In the genomic region with DNA sequence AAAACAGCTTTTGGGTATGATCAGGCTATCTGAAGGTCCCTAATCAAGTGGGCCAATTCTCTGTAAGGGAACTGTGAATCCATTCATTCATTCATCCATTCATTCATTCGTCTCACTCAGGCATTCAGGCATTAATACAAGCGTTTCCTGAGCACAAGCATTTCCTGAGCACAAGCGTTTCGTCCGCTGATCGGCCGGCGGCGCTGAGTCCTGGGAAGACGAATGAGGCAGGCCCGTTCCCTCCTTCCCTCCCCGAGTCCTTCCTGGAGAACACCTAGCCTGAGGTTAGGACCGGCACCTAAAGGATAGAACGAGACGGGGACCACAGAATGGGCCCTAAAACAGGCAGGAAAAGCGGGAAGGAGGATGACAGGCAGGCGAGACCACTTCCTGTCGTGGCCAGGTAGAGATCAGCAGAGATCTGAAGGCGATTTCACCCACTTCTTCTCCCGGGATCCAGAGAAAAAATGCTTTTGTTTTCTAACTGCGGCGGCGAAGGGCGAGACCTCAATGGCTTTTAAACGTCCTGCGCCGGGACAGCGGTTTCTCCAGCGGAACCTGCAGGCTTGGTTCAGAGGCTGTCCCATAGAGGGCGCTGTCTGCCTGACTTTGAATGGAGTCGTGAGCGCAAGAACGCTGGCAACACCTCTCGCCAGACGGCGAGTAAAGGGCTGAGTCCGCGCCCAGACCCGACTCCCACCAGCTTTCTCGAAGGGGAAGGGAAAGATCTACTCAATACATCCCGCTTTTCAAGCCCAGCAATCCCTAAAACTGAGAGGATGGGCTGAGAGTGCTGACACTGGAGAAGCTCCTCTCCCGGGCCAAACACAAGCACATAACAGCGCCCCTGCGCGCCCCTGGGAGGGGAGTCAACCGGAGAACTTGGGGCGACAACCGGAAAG, we compare ENCODE assay signal across 8 cellular contexts. TPM values are rescaled to one million over a fixed set of nuclear protein-coding genes. Genes with fewer than 3 reads are reported as not detected.
DNase-seq lines count a peak whose midpoint lies in the region; ATAC-seq and TF ChIP-seq lines count a peak whose summit lies in the region.

No MANE protein-coding gene starts in this region.

- H3K36me3 ChIP-seq in neural cell (ENCODE audit: insufficient read depth, low read length) = no peaks in the 10 kb centered on the region

- peaks cover 74% of the 10 kb centered on the region for H3K27me3 Mint-ChIP-seq in activated T-cell treated with anti-CD3 and anti-CD28 coated beads, Interleukin-2, amount 50 U/mL, for 72 hours (ENCODE audit: low read depth)

- no peaks in the 10 kb centered on the region for H3F3A ChIP-seq in neural cell (ENCODE audit: insufficient read depth, low read length, poor library complexity, severe bottlenecking)

- H3K79me2 ChIP-seq in neural cell (replicated peaks; ENCODE audit: insufficient read depth, low read length) = no peaks in the 10 kb centered on the region

- peak; percentile 93 for TF ChIP-seq RAD21 in neural cell (conservative IDR thresholded peaks at IDR 0.05)

- H3K9me3 ChIP-seq in neural cell (ENCODE audit: low read length) = no peaks in the 10 kb centered on the region

- no peak for TF ChIP-seq EP300 in neural cell (conservative IDR thresholded peaks at IDR 0.05; ENCODE audit: poor library complexity, severe bottlenecking)

- no peak overlapping the region for H2AFZ ChIP-seq in neural cell (ENCODE audit: low read depth, low read length)

- peak overlapping the region; percentile 31 for H3K4me2 ChIP-seq in neural cell (ENCODE audit: low read length)

- no peaks in the 10 kb centered on the region for H3K9me2 ChIP-seq in neural cell (ENCODE audit: insufficient read depth, low read length)

- peak overlapping the region; percentile 78 to 81 for H3K4me3 Mint-ChIP-seq in activated T-cell treated with anti-CD3 and anti-CD28 coated beads, Interleukin-2, amount 50 U/mL, for 72 hours

- peak; percentile 51 for ATAC-seq in HG03442 (IDR thresholded peaks at IDR 0.05; ENCODE audit: unreplicated experiment)
- ATAC-seq in activated T-cell treated with anti-CD3 and anti-CD28 coated beads, Interleukin-2, amount 50 U/mL, for 72 hours (replicated peaks in 1 of 2) = peak; percentile 61 to 64
- no peak for ATAC-seq in HG02840 (IDR thresholded peaks at IDR 0.05; ENCODE audit: low FRiP score, unreplicated experiment)

- H3K36me3 Mint-ChIP-seq in activated T-cell treated with anti-CD3 and anti-CD28 coated beads, Interleukin-2, amount 50 U/mL, for 72 hours (ENCODE audit: insufficient read depth in 2 of 2) = peaks cover 0 to 2% of the 10 kb centered on the region in 2 donors

- peak; percentile 93 for TF ChIP-seq CTCF in GM12864 (IDR thresholded peaks at IDR 0.05; ENCODE audit: low read depth, low read length, missing control alignments)
- peak; percentile 91 for TF ChIP-seq CTCF in fibroblast of the aortic adventitia (IDR thresholded peaks at IDR 0.05; ENCODE audit: insufficient read depth, low read length)
- peak; percentile 97 for TF ChIP-seq CTCF in neural cell (IDR thresholded peaks at IDR 0.05; ENCODE audit: poor library complexity, severe bottlenecking)

- H3K27me3 ChIP-seq in neural cell (ENCODE audit: insufficient read depth, low read depth, low read length) = peaks cover 100% of the 10 kb centered on the region

- H3K9ac ChIP-seq in neural cell (ENCODE audit: low read length) = peak overlapping the region; percentile 14

- H3K4me1 Mint-ChIP-seq in activated T-cell treated with anti-CD3 and anti-CD28 coated beads, Interleukin-2, amount 50 U/mL, for 72 hours (ENCODE audit: low read depth) = peaks cover 32% of the 10 kb centered on the region

- no peaks in the 10 kb centered on the region for H3K9me3 Mint-ChIP-seq in activated T-cell treated with anti-CD3 and anti-CD28 coated beads, Interleukin-2, amount 50 U/mL, for 72 hours

- H4K20me1 ChIP-seq in neural cell (ENCODE audit: insufficient read depth) = no peaks in the 10 kb centered on the region

- DNase-seq in GM12864 (ENCODE audit: low read depth) = peak; percentile 80
- peak; percentile 96 for DNase-seq in OCI-M1 (lab: John Stamatoyannopoulos, UW)
- peak; percentile 89 to 90 for DNase-seq in activated T-cell treated with anti-CD3 and anti-CD28 coated beads, Interleukin-2, amount 50 U/mL, for 72 hours
- DNase-seq in fibroblast of the aortic adventitia (ENCODE audit: low read depth) = peak; percentile 87
- peak; percentile 63 to 89 (median 76) for DNase-seq in stimulated activated naive CD4-positive, alpha-beta T cell (lab: John Stamatoyannopoulos, UW)

- H3K4me3 ChIP-seq in GM12864 (ENCODE audit: low read depth, low read length) (peak overlapping the region; percentile 45), fibroblast of the aortic adventitia (ENCODE audit: low read depth, low read length) (peak overlapping the region; percentile 50), neural cell (ENCODE audit: low read length) (peak overlapping the region; percentile 64)

- no peak overlapping the region for H3K27ac ChIP-seq in neural cell (ENCODE audit: low read length)

- H3K27ac Mint-ChIP-seq in activated T-cell treated with anti-CD3 and anti-CD28 coated beads, Interleukin-2, amount 50 U/mL, for 72 hours = peak overlapping the region; percentile 74

TF ChIP-seq in neural cell, 6 proteins besides CTCF, POLR2A, EP300 and RAD21:
- TF ChIP-seq MXI1 (conservative IDR thresholded peaks at IDR 0.05; ENCODE audit: poor library complexity, severe bottlenecking) (no peak), SMC3 (conservative IDR thresholded peaks at IDR 0.05; ENCODE audit: poor library complexity) (peak; percentile 91), POLR2AphosphoS5 (IDR thresholded peaks at IDR 0.05) (peak; percentile 15)
TF ChIP-seq in neural cell: peak in this region for 2.

RNA-seq across cellular contexts. Expression of a gene that starts 2.9 kb away (rescaled TPM):
- 1 to 10 TPM; 1.2 to 2.0 TPM for total RNA-seq in activated T-cell treated with anti-CD3 and anti-CD28 coated beads, Interleukin-2, amount 50 U/mL, for 72 hours
- not detected in 2 replicates for total RNA-seq in fibroblast of the aortic adventitia (ENCODE audit: low replicate concordance)
- not detected in 2 replicates for polyA plus RNA-seq in neural cell
- not detected in 2 replicates for polyA minus RNA-seq in neural cell

RNA-seq across cellular contexts. Expression of a gene that starts 15.1 kb away (rescaled TPM):
- total RNA-seq in activated T-cell treated with anti-CD3 and anti-CD28 coated beads, Interleukin-2, amount 50 U/mL, for 72 hours = 1 to 10 TPM in 1 of 2 donors, under 1 TPM in 1; 0.58 to 1.1 TPM
- total RNA-seq in fibroblast of the aortic adventitia (ENCODE audit: low replicate concordance) = not detected in 2 replicates
- not detected in 2 replicates for polyA plus RNA-seq in neural cell
- polyA minus RNA-seq in neural cell = not detected in 2 replicates

RNA-seq across cellular contexts. Expression of a gene that starts 21.4 kb away (rescaled TPM):
- 100 to 1,000 TPM; 255 TPM for total RNA-seq in activated T-cell treated with anti-CD3 and anti-CD28 coated beads, Interleukin-2, amount 50 U/mL, for 72 hours
- 113 and 182 TPM in 2 replicates for total RNA-seq in fibroblast of the aortic adventitia (ENCODE audit: low replicate concordance)
- polyA plus RNA-seq in neural cell = 127 and 162 TPM in 2 replicates
- polyA minus RNA-seq in neural cell = 140 and 152 TPM in 2 replicates
